ENCODE assay signal across 18 cellular contexts in the genomic region with DNA sequence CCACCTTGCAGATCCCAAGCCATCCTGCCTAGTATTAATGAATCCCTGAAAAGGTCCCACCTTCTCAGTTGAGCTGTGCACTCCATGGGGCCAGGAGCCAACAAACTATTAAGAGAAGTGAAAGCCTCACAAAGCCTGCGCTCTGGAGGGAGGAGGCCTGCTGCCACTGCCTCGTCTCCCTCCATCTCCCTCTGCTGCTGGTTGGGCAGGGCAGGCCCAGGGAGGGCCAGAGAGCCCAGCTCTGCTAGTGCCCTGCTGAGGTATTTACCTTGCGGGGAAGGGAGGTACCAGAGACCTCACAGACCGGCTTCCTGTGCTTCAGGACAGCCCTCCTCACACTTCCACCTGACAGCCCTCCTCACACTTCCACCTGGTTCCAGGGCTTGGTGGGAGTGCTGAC.
A peak's percentile ranks its signal among the peaks of the same experiment; 100 is the strongest.
DNase-seq lines count a peak whose midpoint lies in the region; ATAC-seq, FAIRE-seq and TF ChIP-seq lines count a peak whose summit lies in the region.
"Had no signal": no experiment of that assay in that cellular context is flagged by ENCODE, and none has a peak within 500 bp of the region (broad histone marks: within the 10 kb centered on the region; RNA-seq: fewer than 3 reads in every experiment).

No MANE protein-coding gene starts in this region.

- no peak for TF ChIP-seq POLR2A in H1 (IDR thresholded peaks at IDR 0.05; ENCODE audit: control extremely low read depth in 1 of 2, low read depth in 2 of 2, low read length in 2 of 2)

- H3K18ac ChIP-seq in H1 (ENCODE audit: extremely low read depth, low read length): peak overlapping the region; percentile 32

- H3K56ac ChIP-seq in H1 (replicated peaks; ENCODE audit: insufficient read length, low read depth, low read length): no peak overlapping the region

- no peak overlapping the region for H3K4ac ChIP-seq in H1 (replicated peaks; ENCODE audit: insufficient read length, low read depth, low read length)

- no peak for FAIRE-seq in H1 (lab: Jason Lieb, UNC)

- H3K9me3 Mint-ChIP-seq in CD4-positive, CD25-positive, alpha-beta regulatory T cell: no peaks in the 10 kb centered on the region
- no peaks in the 10 kb centered on the region for H3K9me3 Mint-ChIP-seq in HFFc6
- no peaks in the 10 kb centered on the region for H3K9me3 Mint-ChIP-seq in stimulated activated effector memory CD8-positive, alpha-beta T cell treated with anti-CD3 and anti-CD28 coated beads, Interleukin-12 subunit alpha, Interleukin-12 subunit beta, amount 100 ng/mL, for 72 hours
- H3K9me3 Mint-ChIP-seq: CD8-positive, alpha-beta memory T cell had no signal

- H4K5ac ChIP-seq in H1 (ENCODE audit: insufficient read length, low read depth, low read length): no peak overlapping the region

- peak overlapping the region; percentile 62 to 91 (median 71) for H3K27ac Mint-ChIP-seq in CD4-positive, CD25-positive, alpha-beta regulatory T cell
- peak overlapping the region; percentile 30; the same call in 1 of the 2 replicates for H3K27ac Mint-ChIP-seq in HFFc6
- H3K27ac Mint-ChIP-seq in stimulated activated effector memory CD8-positive, alpha-beta T cell treated with anti-CD3 and anti-CD28 coated beads, Interleukin-12 subunit alpha, Interleukin-12 subunit beta, amount 100 ng/mL, for 72 hours: peak overlapping the region; percentile 35
- H3K27ac Mint-ChIP-seq: CD8-positive, alpha-beta memory T cell had no signal

- no peak for TF ChIP-seq CTCF in HFFc6 (IDR thresholded peaks at IDR 0.05)
- TF ChIP-seq CTCF in H1 (IDR thresholded peaks at IDR 0.05; ENCODE audit: control extremely low read depth in 1 of 3, insufficient read depth in 1 of 3, low read depth in 1 of 3, low read length in 3 of 3): peak in 1 of 3 experiments; percentile 8; a peak in 2 of 4 replicates
- no peak for TF ChIP-seq CTCF in GM20000 (IDR thresholded peaks at IDR 0.05; ENCODE audit: extremely low read depth, missing control alignments)

- 0 out of 2 replicates have a peak overlapping the region, but pooled peaks have one; percentile 13 for H2AK5ac ChIP-seq in H1 (ENCODE audit: low read depth, low read length)

- peak overlapping the region; percentile 41 for H4K91ac ChIP-seq in H1 (replicated peaks; ENCODE audit: insufficient read length, low read length)

- CTCF ChIA-PET in H1 (lab: Charles Lee; ENCODE audit: partially characterized antibody): interaction anchor here (0.9 to 15.0 kb wide), 12 partner anchors 9 to 125 kb away, joined by 3 to 448 read pairs (median 4); no protein-coding TSS in a partner anchor

- no peak overlapping the region for H2BK20ac ChIP-seq in H1 (ENCODE audit: low read length)

- no peak overlapping the region for H2BK120ac ChIP-seq in H1 (replicated peaks; ENCODE audit: low read depth, low read length)

- no peak for TF ChIP-seq EP300 in H1 (IDR thresholded peaks at IDR 0.05; ENCODE audit: borderline replicate concordance in 1 of 2, low read depth in 2 of 2, low read length in 2 of 2)

- 77% methylated on average over 4 of the region's 4 CpGs; no CpG with 5 or more reads in 1 of the 2 experiments for WGBS in H1 (ENCODE audit: extremely low coverage in 1 of 2, insufficient coverage in 1 of 2, insufficient read length in 1 of 2, insufficient replicate concordance in 2 of 2, low coverage in 1 of 2, low lambda C conversion rate in 2 of 2, missing lambda C conversion rate in 1 of 2), 2 experiments

- no peak overlapping the region for H3K4me3 Mint-ChIP-seq in CD4-positive, CD25-positive, alpha-beta regulatory T cell
- H3K4me3 Mint-ChIP-seq in HFFc6: no peak overlapping the region
- no peak overlapping the region for H3K4me3 Mint-ChIP-seq in stimulated activated effector memory CD8-positive, alpha-beta T cell treated with anti-CD3 and anti-CD28 coated beads, Interleukin-12 subunit alpha, Interleukin-12 subunit beta, amount 100 ng/mL, for 72 hours
- H3K4me3 Mint-ChIP-seq: CD8-positive, alpha-beta memory T cell had no signal

- no peaks in the 10 kb centered on the region for H3K36me3 Mint-ChIP-seq in CD4-positive, CD25-positive, alpha-beta regulatory T cell
- H3K36me3 Mint-ChIP-seq in HFFc6 (ENCODE audit: low read depth): no peaks in the 10 kb centered on the region
- H3K36me3 Mint-ChIP-seq in stimulated activated effector memory CD8-positive, alpha-beta T cell treated with anti-CD3 and anti-CD28 coated beads, Interleukin-12 subunit alpha, Interleukin-12 subunit beta, amount 100 ng/mL, for 72 hours: no peaks in the 10 kb centered on the region
- H3K36me3 Mint-ChIP-seq: CD8-positive, alpha-beta memory T cell had no signal

- no peak overlapping the region for H2AFZ ChIP-seq in H1 (ENCODE audit: low read length)

- no peak overlapping the region for H2BK5ac ChIP-seq in H1 (ENCODE audit: low read depth, low read length)

- H2BK15ac ChIP-seq in H1 (ENCODE audit: low read length): no peak overlapping the region

- peak in 1 of 2 experiments; percentile 19; a peak in 1 of 4 replicates for TF ChIP-seq RAD21 in H1 (IDR thresholded peaks at IDR 0.05 in 1 of 2, conservative IDR thresholded peaks at IDR 0.05 in 1 of 2; ENCODE audit: low read depth in 2 of 2, low read length in 2 of 2)

- H3K23ac ChIP-seq in H1 (ENCODE audit: insufficient read length): no peak overlapping the region

- H3K27me3 ChIP-seq in CD4-positive, CD25-positive, alpha-beta regulatory T cell (ENCODE audit: control insufficient read depth, insufficient read depth, low read length): no peaks in the 10 kb centered on the region
- H3K27me3 ChIP-seq in H1 (replicated peaks in 1 of 4; ENCODE audit: control insufficient read depth in 3 of 4, extremely low read depth in 1 of 4, insufficient read depth in 3 of 4, low read length in 3 of 4): no peaks in the 10 kb centered on the region; a peak in 1 of 7 replicates

- H3K9ac ChIP-seq in H1 (replicated peaks in 1 of 4; ENCODE audit: extremely low read depth in 1 of 4, low read depth in 3 of 4, low read length in 3 of 4): no peak overlapping the region

- no peaks in the 10 kb centered on the region for H4K20me1 ChIP-seq in H1 (replicated peaks in 1 of 2; ENCODE audit: control insufficient read depth in 1 of 2, insufficient read depth in 2 of 2, low read length in 2 of 2)

- H3K27ac ChIP-seq in CD4-positive, CD25-positive, alpha-beta regulatory T cell (ENCODE audit: insufficient read depth, low read length, poor library complexity, severe bottlenecking): no peak overlapping the region
- H3K27ac ChIP-seq in H1 (ENCODE audit: low read depth, low read length): no peak overlapping the region

- POLR2A ChIA-PET in H1 (lab: Charles Lee; ENCODE audit: partially characterized antibody): no interaction called here

- no peak for DNase-seq in CD4-positive, CD25-positive, alpha-beta regulatory T cell
- DNase-seq in HFFc6 (no peak), H1 (ENCODE audit: low read depth in 1 of 2, low spot score in 2 of 2) (no peak), hippocampal formation (lab: John Stamatoyannopoulos, UW) (no peak), GM20000 (ENCODE audit: low spot score) (no peak)
- no peak for DNase-seq in stimulated activated effector memory CD8-positive, alpha-beta T cell treated with anti-CD3 and anti-CD28 coated beads, Interleukin-12 subunit alpha, Interleukin-12 subunit beta, amount 100 ng/mL, for 72 hours (ENCODE audit: low spot score in 2 of 2)
- no peak for DNase-seq in activated CD4-positive, CD25-positive, alpha-beta regulatory T cell treated with anti-CD3 and anti-CD28 coated beads, Interleukin-2, amount 50 U/mL, for 72 hours
- DNase-seq: ACHN; CD8-positive, alpha-beta memory T cell; DMS 273 treated with DMSO at 0.1 percent for 48 hours; Karpas-422; NCI-H1436 treated with DMSO at 0.1 percent for 48 hours; NCI-H2107; NCI-H446 treated with DMSO at 0.1 percent for 48 hours; NCI-H774; Right ventricle myocardium superior had no signal

- peaks cover 3% of the 10 kb centered on the region for H3K4me1 ChIP-seq in CD4-positive, CD25-positive, alpha-beta regulatory T cell (ENCODE audit: control insufficient read depth, insufficient read depth, low read length, poor library complexity, severe bottlenecking)
- H3K4me1 ChIP-seq in H1 (replicated peaks in 1 of 4; ENCODE audit: control insufficient read depth in 3 of 4, insufficient read depth in 4 of 4, low read length in 3 of 4): peaks cover 0 to 10% (median 4%) of the 10 kb centered on the region in 4 experiments; a peak in 3 of 7 replicates
- H3K4me1 ChIP-seq: HAP-1 had no signal

- H2BK12ac ChIP-seq in H1 (ENCODE audit: low read depth, low read length): 0 out of 2 replicates have a peak overlapping the region, but pooled peaks have one; percentile 17

- H3K4me3 ChIP-seq in CD4-positive, CD25-positive, alpha-beta regulatory T cell (ENCODE audit: low read depth, low read length): no peak overlapping the region
- H3K4me3 ChIP-seq in H1 (ENCODE audit: extremely low read depth in 1 of 4, insufficient read depth in 2 of 4, low read depth in 3 of 4, low read length in 4 of 4): no peak overlapping the region
- H3K4me3 ChIP-seq: HAP-1 had no signal

- no peak for ATAC-seq in CD4-positive, CD25-positive, alpha-beta regulatory T cell (ENCODE audit: low read depth in 2 of 2)
- no peak for ATAC-seq in stimulated activated effector memory CD8-positive, alpha-beta T cell treated with anti-CD3 and anti-CD28 coated beads, Interleukin-12 subunit alpha, Interleukin-12 subunit beta, amount 100 ng/mL, for 72 hours
- ATAC-seq: Panc1 had no signal

- no peaks in the 10 kb centered on the region for H3K79me1 ChIP-seq in H1 (ENCODE audit: low read depth, low read length)

- H3K4me2 ChIP-seq in H1 (ENCODE audit: insufficient read depth in 1 of 2, low read depth in 2 of 2, low read length in 2 of 2): no peak overlapping the region

- H3K36me3 ChIP-seq in CD4-positive, CD25-positive, alpha-beta regulatory T cell (ENCODE audit: control insufficient read depth, insufficient read depth, low read length): no peaks in the 10 kb centered on the region
- no peaks in the 10 kb centered on the region for H3K36me3 ChIP-seq in H1 (ENCODE audit: control insufficient read depth in 2 of 4, insufficient read depth in 4 of 4, low read length in 3 of 4)
- H3K36me3 ChIP-seq: HAP-1 had no signal

- H3K23me2 ChIP-seq in H1 (ENCODE audit: low read depth, low read length): no peaks in the 10 kb centered on the region

- no peaks in the 10 kb centered on the region for H3K9me3 ChIP-seq in CD4-positive, CD25-positive, alpha-beta regulatory T cell (ENCODE audit: control insufficient read depth in 2 of 2, low read length in 2 of 2)
- no peaks in the 10 kb centered on the region for H3K9me3 ChIP-seq in H1 (ENCODE audit: insufficient read depth in 2 of 2, low read depth in 1 of 2, low read length in 1 of 2)
- H3K9me3 ChIP-seq: HAP-1 had no signal

- H4K8ac ChIP-seq in H1 (ENCODE audit: extremely low read depth, insufficient read depth, low read length): peak overlapping the region; percentile 88; the same call in 1 of the 2 replicates

- H3K14ac ChIP-seq in H1 (ENCODE audit: insufficient read length): no peak overlapping the region

- no peaks in the 10 kb centered on the region for H3K79me2 ChIP-seq in H1 (ENCODE audit: control insufficient read depth in 1 of 2, insufficient read depth in 2 of 2, low read length in 2 of 2)

- H3K27me3 Mint-ChIP-seq in CD4-positive, CD25-positive, alpha-beta regulatory T cell: peaks cover 4% of the 10 kb centered on the region
- peaks cover 2% of the 10 kb centered on the region for H3K27me3 Mint-ChIP-seq in HFFc6 (ENCODE audit: insufficient read depth)
- H3K27me3 Mint-ChIP-seq: CD8-positive, alpha-beta memory T cell had no signal

- peaks cover 0 to 7% (median 6%) of the 10 kb centered on the region in 4 donors for H3K4me1 Mint-ChIP-seq in CD4-positive, CD25-positive, alpha-beta regulatory T cell
- peaks cover 41% of the 10 kb centered on the region for H3K4me1 Mint-ChIP-seq in HFFc6 (ENCODE audit: low read depth)
- H3K4me1 Mint-ChIP-seq in stimulated activated effector memory CD8-positive, alpha-beta T cell treated with anti-CD3 and anti-CD28 coated beads, Interleukin-12 subunit alpha, Interleukin-12 subunit beta, amount 100 ng/mL, for 72 hours: peaks cover 16% of the 10 kb centered on the region
